1 cellular context compared by ENCODE assay signal in the genomic region with DNA sequence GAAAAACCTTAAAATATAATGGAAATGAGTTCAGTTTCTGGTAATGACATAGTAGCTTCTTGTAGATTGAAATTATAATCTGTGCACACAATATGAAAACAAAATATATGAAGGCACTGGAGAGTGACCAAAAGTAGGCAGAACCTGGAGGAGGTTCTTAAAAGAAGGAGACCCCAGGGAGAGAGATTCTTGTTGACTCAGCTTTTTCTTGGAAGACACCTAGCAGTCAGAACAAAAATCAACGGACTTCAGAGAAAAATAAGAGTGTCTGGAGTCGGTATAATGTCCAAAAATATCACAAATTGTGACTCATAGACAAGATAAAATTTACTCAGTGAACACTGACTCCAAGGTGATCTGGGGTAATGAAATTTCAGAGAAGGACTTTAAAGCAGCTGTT.
TF ChIP-seq lines count a peak whose summit lies in the region.

No MANE protein-coding gene starts in this region.

TF ChIP-seq in K562, 482 proteins besides CTCF, POLR2A, EP300 and RAD21 (continued from another document):
- TF ChIP-seq, protein P1, sequence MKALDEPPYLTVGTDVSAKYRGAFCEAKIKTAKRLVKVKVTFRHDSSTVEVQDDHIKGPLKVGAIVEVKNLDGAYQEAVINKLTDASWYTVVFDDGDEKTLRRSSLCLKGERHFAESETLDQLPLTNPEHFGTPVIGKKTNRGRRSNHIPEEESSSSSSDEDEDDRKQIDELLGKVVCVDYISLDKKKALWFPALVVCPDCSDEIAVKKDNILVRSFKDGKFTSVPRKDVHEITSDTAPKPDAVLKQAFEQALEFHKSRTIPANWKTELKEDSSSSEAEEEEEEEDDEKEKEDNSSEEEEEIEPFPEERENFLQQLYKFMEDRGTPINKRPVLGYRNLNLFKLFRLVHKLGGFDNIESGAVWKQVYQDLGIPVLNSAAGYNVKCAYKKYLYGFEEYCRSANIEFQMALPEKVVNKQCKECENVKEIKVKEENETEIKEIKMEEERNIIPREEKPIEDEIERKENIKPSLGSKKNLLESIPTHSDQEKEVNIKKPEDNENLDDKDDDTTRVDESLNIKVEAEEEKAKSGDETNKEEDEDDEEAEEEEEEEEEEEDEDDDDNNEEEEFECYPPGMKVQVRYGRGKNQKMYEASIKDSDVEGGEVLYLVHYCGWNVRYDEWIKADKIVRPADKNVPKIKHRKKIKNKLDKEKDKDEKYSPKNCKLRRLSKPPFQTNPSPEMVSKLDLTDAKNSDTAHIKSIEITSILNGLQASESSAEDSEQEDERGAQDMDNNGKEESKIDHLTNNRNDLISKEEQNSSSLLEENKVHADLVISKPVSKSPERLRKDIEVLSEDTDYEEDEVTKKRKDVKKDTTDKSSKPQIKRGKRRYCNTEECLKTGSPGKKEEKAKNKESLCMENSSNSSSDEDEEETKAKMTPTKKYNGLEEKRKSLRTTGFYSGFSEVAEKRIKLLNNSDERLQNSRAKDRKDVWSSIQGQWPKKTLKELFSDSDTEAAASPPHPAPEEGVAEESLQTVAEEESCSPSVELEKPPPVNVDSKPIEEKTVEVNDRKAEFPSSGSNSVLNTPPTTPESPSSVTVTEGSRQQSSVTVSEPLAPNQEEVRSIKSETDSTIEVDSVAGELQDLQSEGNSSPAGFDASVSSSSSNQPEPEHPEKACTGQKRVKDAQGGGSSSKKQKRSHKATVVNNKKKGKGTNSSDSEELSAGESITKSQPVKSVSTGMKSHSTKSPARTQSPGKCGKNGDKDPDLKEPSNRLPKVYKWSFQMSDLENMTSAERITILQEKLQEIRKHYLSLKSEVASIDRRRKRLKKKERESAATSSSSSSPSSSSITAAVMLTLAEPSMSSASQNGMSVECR (CRISPR knock-in tag; IDR thresholded peaks at IDR 0.05), result no peak
- TF ChIP-seq, protein P2, sequence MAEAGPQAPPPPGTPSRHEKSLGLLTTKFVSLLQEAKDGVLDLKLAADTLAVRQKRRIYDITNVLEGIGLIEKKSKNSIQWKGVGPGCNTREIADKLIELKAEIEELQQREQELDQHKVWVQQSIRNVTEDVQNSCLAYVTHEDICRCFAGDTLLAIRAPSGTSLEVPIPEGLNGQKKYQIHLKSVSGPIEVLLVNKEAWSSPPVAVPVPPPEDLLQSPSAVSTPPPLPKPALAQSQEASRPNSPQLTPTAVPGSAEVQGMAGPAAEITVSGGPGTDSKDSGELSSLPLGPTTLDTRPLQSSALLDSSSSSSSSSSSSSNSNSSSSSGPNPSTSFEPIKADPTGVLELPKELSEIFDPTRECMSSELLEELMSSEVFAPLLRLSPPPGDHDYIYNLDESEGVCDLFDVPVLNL (CRISPR knock-in tag; IDR thresholded peaks at IDR 0.05; ENCODE audit: low read depth), result no peak
- TF ChIP-seq, protein P3, sequence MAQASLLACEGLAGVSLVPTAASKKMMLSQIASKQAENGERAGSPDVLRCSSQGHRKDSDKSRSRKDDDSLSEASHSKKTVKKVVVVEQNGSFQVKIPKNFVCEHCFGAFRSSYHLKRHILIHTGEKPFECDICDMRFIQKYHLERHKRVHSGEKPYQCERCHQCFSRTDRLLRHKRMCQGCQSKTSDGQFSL (CRISPR knock-in tag; IDR thresholded peaks at IDR 0.05), result no peak
- TF ChIP-seq, protein P3 (tag; IDR thresholded peaks at IDR 0.05), result no peak
- TF ChIP-seq MAFG (tag; conservative IDR thresholded peaks at IDR 0.05) (peak; percentile 50), TAF15 (IDR thresholded peaks at IDR 0.05; ENCODE audit: low read depth, low read length) (no peak), MAFF (IDR thresholded peaks at IDR 0.05; ENCODE audit: low read length) (peak; percentile 62), MXI1 (IDR thresholded peaks at IDR 0.05; ENCODE audit: low read depth, low read length) (no peak), ZNF347 (CRISPR knock-in tag; IDR thresholded peaks at IDR 0.05; ENCODE audit: low read depth) (no peak), MAFK (IDR thresholded peaks at IDR 0.05; ENCODE audit: low read length) (peak; percentile 47; the same call in 1 of the 2 replicates), ZNF79 (CRISPR knock-in tag; IDR thresholded peaks at IDR 0.05; ENCODE audit: low read depth) (no peak), LCOR (CRISPR knock-in tag; IDR thresholded peaks at IDR 0.05) (no peak), TRIM28 (IDR thresholded peaks at IDR 0.05) (no peak), KDM1A (IDR thresholded peaks at IDR 0.05) (no peak), HDAC2 (IDR thresholded peaks at IDR 0.05) (no peak), ZNF316 (IDR thresholded peaks at IDR 0.05) (peak; percentile 40; the same call in 1 of the 2 replicates), RBM14 (IDR thresholded peaks at IDR 0.05; ENCODE audit: borderline replicate concordance, insufficient read depth, low read depth, low read length) (no peak), HNRNPUL1 (IDR thresholded peaks at IDR 0.05; ENCODE audit: low read length) (no peak), LARP7 (IDR thresholded peaks at IDR 0.05) (no peak), SAP30 (IDR thresholded peaks at IDR 0.05; ENCODE audit: borderline replicate concordance, insufficient read depth, low read depth, low read length, poor library complexity, severe bottlenecking) (no peak), HMG20A (CRISPR knock-in tag; conservative IDR thresholded peaks at IDR 0.05) (no peak), RAD51 (IDR thresholded peaks at IDR 0.05; ENCODE audit: borderline replicate concordance, low read depth) (no peak), NFIX (CRISPR knock-in tag; IDR thresholded peaks at IDR 0.05; ENCODE audit: low read depth) (no peak), ZNF232 (CRISPR knock-in tag; IDR thresholded peaks at IDR 0.05) (no peak), GABPB1 (CRISPR knock-in tag; IDR thresholded peaks at IDR 0.05) (no peak), C11orf30 (IDR thresholded peaks at IDR 0.05; ENCODE audit: low read depth) (peak; percentile 43; the same call in 1 of the 2 replicates), XRCC4 (IDR thresholded peaks at IDR 0.05; ENCODE audit: extremely low read depth, insufficient read depth, insufficient read length) (no peak), HDAC1 (IDR thresholded peaks at IDR 0.05) (no peak), KLF13 (tag; IDR thresholded peaks at IDR 0.05; ENCODE audit: borderline replicate concordance, low read depth) (no peak), SMAD4 (CRISPR knock-in tag; conservative IDR thresholded peaks at IDR 0.05) (no peak), TAF1 (IDR thresholded peaks at IDR 0.05; ENCODE audit: control insufficient read depth, extremely low read depth, insufficient read depth, low read length, severe bottlenecking) (no peak), ZNF507 (tag; conservative IDR thresholded peaks at IDR 0.05) (no peak)
- TF ChIP-seq, protein P4, sequence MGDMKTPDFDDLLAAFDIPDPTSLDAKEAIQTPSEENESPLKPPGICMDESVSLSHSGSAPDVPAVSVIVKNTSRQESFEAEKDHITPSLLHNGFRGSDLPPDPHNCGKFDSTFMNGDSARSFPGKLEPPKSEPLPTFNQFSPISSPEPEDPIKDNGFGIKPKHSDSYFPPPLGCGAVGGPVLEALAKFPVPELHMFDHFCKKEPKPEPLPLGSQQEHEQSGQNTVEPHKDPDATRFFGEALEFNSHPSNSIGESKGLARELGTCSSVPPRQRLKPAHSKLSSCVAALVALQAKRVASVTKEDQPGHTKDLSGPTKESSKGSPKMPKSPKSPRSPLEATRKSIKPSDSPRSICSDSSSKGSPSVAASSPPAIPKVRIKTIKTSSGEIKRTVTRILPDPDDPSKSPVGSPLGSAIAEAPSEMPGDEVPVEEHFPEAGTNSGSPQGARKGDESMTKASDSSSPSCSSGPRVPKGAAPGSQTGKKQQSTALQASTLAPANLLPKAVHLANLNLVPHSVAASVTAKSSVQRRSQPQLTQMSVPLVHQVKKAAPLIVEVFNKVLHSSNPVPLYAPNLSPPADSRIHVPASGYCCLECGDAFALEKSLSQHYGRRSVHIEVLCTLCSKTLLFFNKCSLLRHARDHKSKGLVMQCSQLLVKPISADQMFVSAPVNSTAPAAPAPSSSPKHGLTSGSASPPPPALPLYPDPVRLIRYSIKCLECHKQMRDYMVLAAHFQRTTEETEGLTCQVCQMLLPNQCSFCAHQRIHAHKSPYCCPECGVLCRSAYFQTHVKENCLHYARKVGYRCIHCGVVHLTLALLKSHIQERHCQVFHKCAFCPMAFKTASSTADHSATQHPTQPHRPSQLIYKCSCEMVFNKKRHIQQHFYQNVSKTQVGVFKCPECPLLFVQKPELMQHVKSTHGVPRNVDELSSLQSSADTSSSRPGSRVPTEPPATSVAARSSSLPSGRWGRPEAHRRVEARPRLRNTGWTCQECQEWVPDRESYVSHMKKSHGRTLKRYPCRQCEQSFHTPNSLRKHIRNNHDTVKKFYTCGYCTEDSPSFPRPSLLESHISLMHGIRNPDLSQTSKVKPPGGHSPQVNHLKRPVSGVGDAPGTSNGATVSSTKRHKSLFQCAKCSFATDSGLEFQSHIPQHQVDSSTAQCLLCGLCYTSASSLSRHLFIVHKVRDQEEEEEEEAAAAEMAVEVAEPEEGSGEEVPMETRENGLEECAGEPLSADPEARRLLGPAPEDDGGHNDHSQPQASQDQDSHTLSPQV (IDR thresholded peaks at IDR 0.05), result no peak
- TF ChIP-seq, protein P5, sequence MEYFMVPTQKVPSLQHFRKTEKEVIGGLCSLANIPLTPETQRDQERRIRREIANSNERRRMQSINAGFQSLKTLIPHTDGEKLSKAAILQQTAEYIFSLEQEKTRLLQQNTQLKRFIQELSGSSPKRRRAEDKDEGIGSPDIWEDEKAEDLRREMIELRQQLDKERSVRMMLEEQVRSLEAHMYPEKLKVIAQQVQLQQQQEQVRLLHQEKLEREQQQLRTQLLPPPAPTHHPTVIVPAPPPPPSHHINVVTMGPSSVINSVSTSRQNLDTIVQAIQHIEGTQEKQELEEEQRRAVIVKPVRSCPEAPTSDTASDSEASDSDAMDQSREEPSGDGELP (CRISPR knock-in tag; IDR thresholded peaks at IDR 0.05; ENCODE audit: borderline replicate concordance), result no peak
- TF ChIP-seq, protein P6, sequence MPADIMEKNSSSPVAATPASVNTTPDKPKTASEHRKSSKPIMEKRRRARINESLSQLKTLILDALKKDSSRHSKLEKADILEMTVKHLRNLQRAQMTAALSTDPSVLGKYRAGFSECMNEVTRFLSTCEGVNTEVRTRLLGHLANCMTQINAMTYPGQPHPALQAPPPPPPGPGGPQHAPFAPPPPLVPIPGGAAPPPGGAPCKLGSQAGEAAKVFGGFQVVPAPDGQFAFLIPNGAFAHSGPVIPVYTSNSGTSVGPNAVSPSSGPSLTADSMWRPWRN (IDR thresholded peaks at IDR 0.05; ENCODE audit: low read depth), result no peak
- TF ChIP-seq, protein P7, sequence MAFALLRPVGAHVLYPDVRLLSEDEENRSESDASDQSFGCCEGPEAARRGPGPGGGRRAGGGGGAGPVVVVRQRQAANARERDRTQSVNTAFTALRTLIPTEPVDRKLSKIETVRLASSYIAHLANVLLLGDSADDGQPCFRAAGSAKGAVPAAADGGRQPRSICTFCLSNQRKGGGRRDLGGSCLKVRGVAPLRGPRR (CRISPR knock-in tag; IDR thresholded peaks at IDR 0.05), result no peak
- TF ChIP-seq, protein P8, sequence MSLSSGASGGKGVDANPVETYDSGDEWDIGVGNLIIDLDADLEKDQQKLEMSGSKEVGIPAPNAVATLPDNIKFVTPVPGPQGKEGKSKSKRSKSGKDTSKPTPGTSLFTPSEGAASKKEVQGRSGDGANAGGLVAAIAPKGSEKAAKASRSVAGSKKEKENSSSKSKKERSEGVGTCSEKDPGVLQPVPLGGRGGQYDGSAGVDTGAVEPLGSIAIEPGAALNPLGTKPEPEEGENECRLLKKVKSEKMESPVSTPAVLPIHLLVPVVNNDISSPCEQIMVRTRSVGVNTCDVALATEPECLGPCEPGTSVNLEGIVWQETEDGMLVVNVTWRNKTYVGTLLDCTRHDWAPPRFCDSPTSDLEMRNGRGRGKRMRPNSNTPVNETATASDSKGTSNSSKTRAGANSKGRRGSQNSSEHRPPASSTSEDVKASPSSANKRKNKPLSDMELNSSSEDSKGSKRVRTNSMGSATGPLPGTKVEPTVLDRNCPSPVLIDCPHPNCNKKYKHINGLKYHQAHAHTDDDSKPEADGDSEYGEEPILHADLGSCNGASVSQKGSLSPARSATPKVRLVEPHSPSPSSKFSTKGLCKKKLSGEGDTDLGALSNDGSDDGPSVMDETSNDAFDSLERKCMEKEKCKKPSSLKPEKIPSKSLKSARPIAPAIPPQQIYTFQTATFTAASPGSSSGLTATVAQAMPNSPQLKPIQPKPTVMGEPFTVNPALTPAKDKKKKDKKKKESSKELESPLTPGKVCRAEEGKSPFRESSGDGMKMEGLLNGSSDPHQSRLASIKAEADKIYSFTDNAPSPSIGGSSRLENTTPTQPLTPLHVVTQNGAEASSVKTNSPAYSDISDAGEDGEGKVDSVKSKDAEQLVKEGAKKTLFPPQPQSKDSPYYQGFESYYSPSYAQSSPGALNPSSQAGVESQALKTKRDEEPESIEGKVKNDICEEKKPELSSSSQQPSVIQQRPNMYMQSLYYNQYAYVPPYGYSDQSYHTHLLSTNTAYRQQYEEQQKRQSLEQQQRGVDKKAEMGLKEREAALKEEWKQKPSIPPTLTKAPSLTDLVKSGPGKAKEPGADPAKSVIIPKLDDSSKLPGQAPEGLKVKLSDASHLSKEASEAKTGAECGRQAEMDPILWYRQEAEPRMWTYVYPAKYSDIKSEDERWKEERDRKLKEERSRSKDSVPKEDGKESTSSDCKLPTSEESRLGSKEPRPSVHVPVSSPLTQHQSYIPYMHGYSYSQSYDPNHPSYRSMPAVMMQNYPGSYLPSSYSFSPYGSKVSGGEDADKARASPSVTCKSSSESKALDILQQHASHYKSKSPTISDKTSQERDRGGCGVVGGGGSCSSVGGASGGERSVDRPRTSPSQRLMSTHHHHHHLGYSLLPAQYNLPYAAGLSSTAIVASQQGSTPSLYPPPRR (CRISPR knock-in tag; IDR thresholded peaks at IDR 0.05; ENCODE audit: borderline replicate concordance), result no peak
